ENCODE assay signal across 3 cellular contexts in the genomic region with DNA sequence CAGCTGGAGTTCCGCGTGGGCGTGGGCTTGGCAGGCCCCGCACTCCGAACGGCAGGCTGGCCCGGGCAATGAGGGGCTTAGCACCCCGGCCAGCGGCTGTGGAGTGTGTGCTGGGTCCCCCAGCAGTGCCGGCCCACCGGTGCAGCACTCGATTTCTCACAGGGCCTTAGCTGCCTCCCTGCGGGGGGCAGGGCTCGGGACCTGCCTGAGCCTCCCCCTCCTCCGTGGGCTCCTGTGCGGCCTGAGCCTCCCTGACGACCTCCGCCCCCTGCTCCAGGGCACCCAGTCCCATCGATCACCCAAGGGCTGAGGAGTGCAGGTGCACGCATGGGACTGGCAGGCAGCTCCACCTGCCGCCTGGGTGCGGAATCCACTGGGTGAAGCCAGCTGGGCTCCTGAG.
"Had no signal": no experiment of that assay in that cellular context is flagged by ENCODE, and none has a peak within 500 bp of the region (broad histone marks: within the 10 kb centered on the region; RNA-seq: fewer than 3 reads in every experiment).

No MANE protein-coding gene starts in this region.

- DNase-seq: GDM1, GF-D8 had no signal

- H3K4me3 ChIP-seq: GM12878 had no signal

- ATAC-seq: GM12878 had no signal
